13 cellular contexts compared by ENCODE assay signal in the genomic region with DNA sequence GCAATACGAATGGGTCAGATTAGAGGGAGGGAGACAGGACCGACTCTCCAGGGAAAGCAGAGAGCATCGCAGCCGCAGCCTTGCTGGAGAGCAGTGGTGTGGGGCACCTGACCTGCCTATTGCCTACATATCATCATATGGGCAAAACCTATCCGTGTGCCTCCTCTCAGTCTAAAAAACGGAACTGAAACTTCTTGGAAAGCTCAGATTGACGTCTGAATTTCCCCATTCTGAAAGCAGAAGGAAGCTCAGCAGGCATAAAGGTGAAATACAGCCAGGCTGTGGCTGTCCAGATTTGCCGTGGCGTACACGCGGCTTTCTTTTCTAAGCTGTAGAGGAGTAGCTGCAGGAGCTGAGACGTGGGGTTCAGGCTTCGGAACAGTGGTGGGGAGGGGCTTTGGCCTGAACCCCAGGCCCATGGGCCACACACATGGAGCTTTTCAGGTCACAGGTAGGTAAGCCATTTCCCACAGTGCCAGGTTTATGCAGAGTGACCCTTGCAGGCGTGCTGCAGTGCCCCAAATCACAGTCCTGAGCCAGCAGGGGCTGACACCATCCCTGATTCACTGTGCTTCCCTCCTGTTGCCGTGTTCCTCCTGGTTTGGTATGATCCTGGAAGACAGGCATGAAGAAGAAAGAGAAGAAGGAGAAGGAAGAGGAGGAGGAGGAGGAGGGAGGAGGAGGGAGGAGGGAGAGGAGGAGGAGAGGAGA. TPM values are rescaled to one million over a fixed set of nuclear protein-coding genes. Genes with fewer than 3 reads are reported as not detected.
A peak's percentile ranks its signal among the peaks of the same experiment; 100 is the strongest.
DNase-seq lines count a peak whose midpoint lies in the region; ATAC-seq and TF ChIP-seq lines count a peak whose summit lies in the region.
"Had no signal": no experiment of that assay in that cellular context is flagged by ENCODE, and none has a peak within 500 bp of the region (broad histone marks: within the 10 kb centered on the region; RNA-seq: fewer than 3 reads in every experiment).

No MANE protein-coding gene starts in this region.

- intact Hi-C loops in lower lobe of right lung (cut with DNase I) = no loop called here
- intact Hi-C loops in thyroid gland (cut with DNase I) = no loop called here

- H3K36me3 ChIP-seq in lower lobe of right lung = no peaks in the 10 kb centered on the region
- no peaks in the 10 kb centered on the region for H3K36me3 ChIP-seq in thyroid gland
- H3K36me3 ChIP-seq: thoracic aorta had no signal

- 60 to 64% methylated on average over 15 of the region's 15 CpGs for WGBS in thyroid gland, 2 donors

- no peak for TF ChIP-seq CTCF in HL-60 (IDR thresholded peaks at IDR 0.05; ENCODE audit: insufficient read depth, low read length)
- no peak for TF ChIP-seq CTCF in lower lobe of right lung (IDR thresholded peaks at IDR 0.05)
- TF ChIP-seq CTCF in thyroid gland (IDR thresholded peaks at IDR 0.05) = no peak
- TF ChIP-seq CTCF in chondrocyte (IDR thresholded peaks at IDR 0.05) = no peak

- DNase-seq in AML-193 (lab: John Stamatoyannopoulos, UW) (peak; percentile 82), HL-60 (ENCODE audit: low read depth in 1 of 2, low spot score in 1 of 2) (peak; percentile 27 to 67), T-cell (peak in 3 of 34 experiments; percentile 9 to 46 (median 18)), lower lobe of right lung (peak; percentile 69), thyroid gland (no peak), chondrocyte (ENCODE audit: low spot score) (no peak)
- DNase-seq: Calu3; GOT3; NCI-H1694 treated with DMSO at 0.1 percent for 48 hours; stimulated activated CD4-positive, alpha-beta T cell treated with anti-CD3 and anti-CD28 coated beads, Interleukin-1b, Interleukin-23, amount 100 ng/mL, for 48 hours had no signal

- no peak overlapping the region for H3K4me3 ChIP-seq in HL-60 (replicated peaks; ENCODE audit: insufficient read depth, low read length)
- no peak overlapping the region for H3K4me3 ChIP-seq in lower lobe of right lung
- no peak overlapping the region for H3K4me3 ChIP-seq in thyroid gland (replicated peaks in 1 of 3)
- H3K4me3 ChIP-seq: thoracic aorta had no signal

- H3K9me3 ChIP-seq in lower lobe of right lung (no peaks in the 10 kb centered on the region), thyroid gland (no peaks in the 10 kb centered on the region)
- H3K9me3 ChIP-seq: thoracic aorta had no signal

- POLR2A ChIA-PET in T-cell (lab: Charles Lee) = no interaction called here

- H3K27me3 Mint-ChIP-seq in T-cell = peaks cover 32 to 41% of the 10 kb centered on the region in 2 donors
- peaks cover 45% of the 10 kb centered on the region for H3K27me3 Mint-ChIP-seq in chondrocyte (ENCODE audit: low read depth)

- peaks cover 14 to 23% (median 20%) of the 10 kb centered on the region in 3 donors for H3K4me1 Mint-ChIP-seq in T-cell
- H3K4me1 Mint-ChIP-seq in chondrocyte (ENCODE audit: low read depth) = peaks cover 9% of the 10 kb centered on the region

- H3K4me1 ChIP-seq in lower lobe of right lung = peaks cover 10% of the 10 kb centered on the region
- H3K4me1 ChIP-seq in thyroid gland = peaks cover 4 to 6% of the 10 kb centered on the region in 2 donors

- H3K36me3 Mint-ChIP-seq in T-cell (no peaks in the 10 kb centered on the region), chondrocyte (ENCODE audit: low read depth) (peaks cover 1% of the 10 kb centered on the region)

- H3K4me3 Mint-ChIP-seq in T-cell (peak overlapping the region; percentile 32 to 58 (median 41)), chondrocyte (ENCODE audit: unreplicated experiment) (no peak overlapping the region)

- H3K27ac Mint-ChIP-seq in T-cell = peak overlapping the region in 1 of 2 donors; percentile 40
- H3K27ac Mint-ChIP-seq in chondrocyte (ENCODE audit: unreplicated experiment) = no peak overlapping the region

- CTCF ChIA-PET in T-cell (lab: Charles Lee) = interaction anchor here (0.6 to 1.6 kb wide), 4 partner anchors 41 to 402 kb away, joined by 3 to 7 read pairs (median 5); no protein-coding TSS in a partner anchor

- no peak for TF ChIP-seq POLR2A in thyroid gland (IDR thresholded peaks at IDR 0.05)

- H3K27me3 ChIP-seq in HL-60 (ENCODE audit: insufficient read depth, poor library complexity, severe bottlenecking) (peaks cover 10% of the 10 kb centered on the region), lower lobe of right lung (ENCODE audit: low read depth) (peaks cover 55% of the 10 kb centered on the region), thyroid gland (no peaks in the 10 kb centered on the region)

- no peaks in the 10 kb centered on the region for H3K9me3 Mint-ChIP-seq in T-cell
- peaks cover 4% of the 10 kb centered on the region for H3K9me3 Mint-ChIP-seq in chondrocyte (ENCODE audit: low read depth)

- no peak overlapping the region for H3K27ac ChIP-seq in HL-60 (replicated peaks)
- H3K27ac ChIP-seq in lower lobe of right lung = no peak overlapping the region
- H3K27ac ChIP-seq in thyroid gland = no peak overlapping the region
- H3K27ac ChIP-seq: thoracic aorta had no signal

- ATAC-seq in T-cell (replicated peaks in 1 of 4) (peak in 3 of 4 experiments; percentile 35 to 78 (median 45)), lower lobe of right lung (peak; percentile 78 to 90), GM18511 (IDR thresholded peaks at IDR 0.05; ENCODE audit: unreplicated experiment) (no peak), HG03097 (IDR thresholded peaks at IDR 0.05; ENCODE audit: low FRiP score, unreplicated experiment) (no peak)

RNA-seq across cellular contexts. Expression of a gene that starts 41.6 kb away (rescaled TPM):
- 100 to 1,000 TPM in 1 of 5 donors, 10 to 100 TPM in 4; 87.1 to 116 (median 94.3) TPM for total RNA-seq in T-cell
- total RNA-seq in lower lobe of right lung = 22.4 TPM
- 10 to 100 TPM in 3 of 4 donors, 1 to 10 TPM in 1; 9.1 to 32.7 (median 14.3) TPM for total RNA-seq in thyroid gland
- 16.8 to 23.9 TPM (median 19.8 TPM) in 3 replicates for total RNA-seq in chondrocyte

Comparison
In these comparisons a context has a peak if more than half of its experiments do, and no peak if none do; other contexts are left out.
1. DNase-seq: peak in AML-193 (2 of 2), HL-60 (2 of 2) and lower lobe of right lung (single experiment); none in thyroid gland (0 of 2) and chondrocyte (single experiment).
2. ATAC-seq: peak in T-cell (3 of 4) and lower lobe of right lung (2 of 2); none in GM18511 (single experiment) and HG03097 (single experiment).